ENCODE assay signal across 9 cellular contexts in the genomic region with DNA sequence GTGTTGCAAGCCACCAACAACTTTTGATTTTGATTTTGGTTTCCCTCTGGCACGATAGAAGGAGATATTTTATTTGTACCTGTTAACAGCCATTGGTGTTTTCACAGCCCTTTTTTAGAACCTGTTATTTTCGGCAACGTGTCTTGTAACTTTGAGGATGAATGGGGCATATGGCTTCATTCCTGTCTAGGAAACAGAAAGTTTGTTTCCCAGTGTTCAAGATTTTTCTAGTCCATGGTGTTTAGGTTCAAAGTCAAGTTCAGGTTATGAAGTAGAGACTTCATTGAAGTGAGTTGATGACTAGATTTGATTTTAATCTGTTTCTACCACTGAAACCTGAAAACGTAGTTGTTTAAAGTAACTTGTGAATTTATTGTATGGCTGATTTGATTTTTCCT. TPM values are rescaled to one million over a fixed set of nuclear protein-coding genes. Genes with fewer than 3 reads are reported as not detected.
DNase-seq lines count a peak whose midpoint lies in the region; ATAC-seq, FAIRE-seq and TF ChIP-seq lines count a peak whose summit lies in the region.
"Had no signal": no experiment of that assay in that cellular context is flagged by ENCODE, and none has a peak within 500 bp of the region (broad histone marks: within the 10 kb centered on the region; RNA-seq: fewer than 3 reads in every experiment).

No MANE protein-coding gene starts in this region.

- H3K4me3 ChIP-seq in right atrium auricular region (peak overlapping the region; percentile 56 to 61), bronchial epithelial cell (ENCODE audit: low read depth, low read length) (peak overlapping the region; percentile 64), mucosa of rectum (ENCODE audit: low read length in 2 of 2) (peak overlapping the region; percentile 76 to 96)

- ATAC-seq in Right ventricle myocardium inferior, result no peak

- intact Hi-C loops in Right ventricle myocardium inferior (cut with DNase I), result loop anchor here (5.0 kb wide), 2 partner anchors 56 to 106 kb away; no protein-coding TSS in a partner anchor

- no peak for TF ChIP-seq CTCF in right atrium auricular region (IDR thresholded peaks at IDR 0.05)
- no peak for TF ChIP-seq CTCF in bronchial epithelial cell (IDR thresholded peaks at IDR 0.05; ENCODE audit: insufficient read depth, low read length, severe bottlenecking)

- DNase-seq in right atrium auricular region (ENCODE audit: low spot score) (no peak), Right ventricle myocardium inferior (ENCODE audit: missing footprints) (no peak), bronchial epithelial cell (ENCODE audit: low read depth) (no peak), HT-29 (ENCODE audit: low spot score) (no peak), midbrain (lab: John Stamatoyannopoulos, UW) (no peak), NCI-H1930 (lab: John Stamatoyannopoulos, UW) (no peak), islet precursor cell (no peak)

- no peaks in the 10 kb centered on the region for H3K27me3 ChIP-seq in right atrium auricular region
- no peaks in the 10 kb centered on the region for H3K27me3 ChIP-seq in bronchial epithelial cell (ENCODE audit: control insufficient read depth, insufficient read depth, low read length)
- H3K27me3 ChIP-seq in mucosa of rectum (ENCODE audit: control insufficient read depth in 2 of 2, insufficient read depth in 2 of 2, low read length in 2 of 2), result no peaks in the 10 kb centered on the region

- H3K36me3 ChIP-seq in right atrium auricular region (no peaks in the 10 kb centered on the region), bronchial epithelial cell (ENCODE audit: control insufficient read depth, insufficient read depth, low read length) (no peaks in the 10 kb centered on the region), mucosa of rectum (ENCODE audit: control insufficient read depth in 2 of 2, insufficient read depth in 2 of 2, low read length in 2 of 2) (no peaks in the 10 kb centered on the region)

- peaks cover 0 to 48% of the 10 kb centered on the region in 2 donors for H3K4me1 ChIP-seq in right atrium auricular region
- H3K4me1 ChIP-seq in mucosa of rectum (ENCODE audit: control insufficient read depth in 2 of 2, insufficient read depth in 2 of 2, low read length in 2 of 2), result peaks cover 9% of the 10 kb centered on the region in 2 donors

- H3K27ac ChIP-seq in right atrium auricular region (peak overlapping the region; percentile 94 to 98), mucosa of rectum (ENCODE audit: low read depth in 2 of 2, low read length in 2 of 2) (peak overlapping the region; percentile 79 to 89)

- H3K9me3 ChIP-seq in right atrium auricular region, result no peaks in the 10 kb centered on the region
- H3K9me3 ChIP-seq in mucosa of rectum (ENCODE audit: control insufficient read depth in 2 of 2, low read length in 2 of 2), result no peaks in the 10 kb centered on the region

- peak overlapping the region; percentile 66 to 78 for H3K9ac ChIP-seq in mucosa of rectum (ENCODE audit: low read depth in 1 of 2, low read length in 2 of 2)

- FAIRE-seq in bronchial epithelial cell (lab: Jason Lieb, UNC), result no peak
- FAIRE-seq: G401.6 had no signal

RNA-seq across cellular contexts. Expression of gene RASGRP3, which starts 0.3 kb away (rescaled TPM):
- total RNA-seq in right atrium auricular region, result 10 to 100 TPM; 50.0 to 56.3 TPM
- total RNA-seq in Right ventricle myocardium inferior, result 55.7 TPM
- 0.38 and 0.79 TPM in 2 replicates for total RNA-seq in bronchial epithelial cell
- 0.41 and 1.3 TPM in 2 replicates for total RNA-seq in HT-29 (2014; rRNA removed; shearing (Covaris generic))

Comparison
In these comparisons a context has a peak if more than half of its experiments do, and no peak if none do; other contexts are left out.
1. RNA of gene RASGRP3, which starts 0.3 kb away (total RNA-seq): 50.0 to 56.3 TPM in right atrium auricular region and 55.7 TPM in Right ventricle myocardium inferior (single experiment); 0.38 to 0.79 TPM in bronchial epithelial cell and 0.41 to 1.3 TPM in HT-29; every median in the first group is over 10 times any median in the second.
2. Peak in every context shown above with its lines, with median percentiles within 50 percentile points of each other: H3K4me3 ChIP-seq.